Comparison of ENCODE assay signal across 2 cellular contexts in genomic region chr3:170228093-170228766, GRCh38.
TF ChIP-seq lines count a peak whose summit lies in the region.

No MANE protein-coding gene starts in this region.

TF ChIP-seq in A549, 52 proteins besides CTCF, POLR2A, EP300 and RAD21:
- TF ChIP-seq RFX5 (IDR thresholded peaks at IDR 0.05): no peak
- no peak for TF ChIP-seq CHD2 (IDR thresholded peaks at IDR 0.05; ENCODE audit: low read length, partially characterized antibody)
- TF ChIP-seq ZC3H11A (IDR thresholded peaks at IDR 0.05): no peak
- TF ChIP-seq RNF2 (IDR thresholded peaks at IDR 0.05; ENCODE audit: borderline replicate concordance, low read depth): no peak
- TF ChIP-seq BCL3 (IDR thresholded peaks at IDR 0.05): no peak
- no peak for TF ChIP-seq BHLHE40 (IDR thresholded peaks at IDR 0.05; ENCODE audit: low read depth, low read length)
- TF ChIP-seq HEYL (CRISPR knock-in tag; IDR thresholded peaks at IDR 0.05): no peak
- no peak for TF ChIP-seq GATA3 (IDR thresholded peaks at IDR 0.05; ENCODE audit: borderline replicate concordance)
- TF ChIP-seq NFE2L2 (conservative IDR thresholded peaks at IDR 0.05; ENCODE audit: low read length): no peak
- TF ChIP-seq ESRRA (IDR thresholded peaks at IDR 0.05; ENCODE audit: borderline replicate concordance, low read length): no peak
TF ChIP-seq in A549: peak in this region for 0.

TF ChIP-seq in IMR-90, 13 proteins besides CTCF, POLR2A, EP300 and RAD21:
- TF ChIP-seq RFX5 (IDR thresholded peaks at IDR 0.05; ENCODE audit: low read depth, low read length): no peak
- no peak for TF ChIP-seq RCOR1 (IDR thresholded peaks at IDR 0.05; ENCODE audit: insufficient replicate concordance, low read length)
- TF ChIP-seq NFE2L2 (IDR thresholded peaks at IDR 0.05; ENCODE audit: low read depth, low read length): no peak
- TF ChIP-seq USF2 (IDR thresholded peaks at IDR 0.05; ENCODE audit: low read depth, low read length): no peak
- TF ChIP-seq MAFK (IDR thresholded peaks at IDR 0.05; ENCODE audit: low read depth, low read length): no peak
- no peak for TF ChIP-seq ELK1 (IDR thresholded peaks at IDR 0.05; ENCODE audit: borderline replicate concordance, low read depth, low read length)
- peak; percentile 79 for TF ChIP-seq CEBPB (IDR thresholded peaks at IDR 0.05; ENCODE audit: low read depth, low read length)
TF ChIP-seq in IMR-90: peak in this region for 1.
